9 cellular contexts compared by ENCODE assay signal in the genomic region with DNA sequence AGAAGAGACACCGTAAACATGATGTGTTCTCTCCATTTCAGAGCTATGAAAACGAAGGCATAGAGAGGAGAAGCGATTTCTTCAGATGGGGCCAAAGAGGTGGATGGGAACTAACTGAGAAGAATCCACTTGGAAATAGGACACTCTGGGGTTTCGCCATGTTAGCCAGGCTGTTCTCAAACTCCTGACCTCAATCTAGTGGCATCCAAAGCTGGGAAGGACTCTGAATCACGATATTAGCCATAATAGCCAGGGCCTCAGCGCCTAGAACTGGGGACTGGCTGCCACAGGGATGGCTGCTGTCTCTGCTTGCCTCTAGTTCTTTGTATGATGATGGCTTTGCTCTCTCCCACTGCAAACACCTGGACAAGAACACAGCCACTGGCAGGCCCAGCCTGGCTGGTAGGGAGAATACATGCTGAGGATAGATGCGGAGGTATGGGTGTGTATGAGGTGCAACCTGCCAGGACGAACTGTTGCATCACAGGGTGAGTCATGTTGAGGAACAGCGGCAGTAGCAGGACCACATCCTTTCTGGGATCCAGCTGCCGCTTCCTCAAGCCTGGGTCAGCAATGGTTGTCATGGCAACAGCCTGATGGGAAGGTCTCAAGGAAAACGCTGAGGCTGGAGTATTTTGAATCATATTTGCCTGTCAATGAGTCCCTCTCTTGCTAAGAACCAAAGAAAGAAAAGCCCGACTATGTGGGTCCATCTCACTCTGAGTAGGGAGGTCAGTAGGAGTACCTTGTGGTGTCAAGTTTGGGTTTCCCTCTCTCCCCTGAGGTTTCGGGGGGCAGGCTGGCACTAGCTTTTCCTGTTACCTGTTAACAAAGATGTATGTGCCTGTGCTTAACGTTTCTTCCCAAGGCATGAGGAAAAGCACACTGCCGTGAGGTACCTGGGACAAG. TPM values are rescaled to one million over a fixed set of nuclear protein-coding genes. Genes with fewer than 3 reads are reported as not detected.
DNase-seq lines count a peak whose midpoint lies in the region; ATAC-seq and TF ChIP-seq lines count a peak whose summit lies in the region.
"Had no signal": no experiment of that assay in that cellular context is flagged by ENCODE, and none has a peak within 500 bp of the region (broad histone marks: within the 10 kb centered on the region; RNA-seq: fewer than 3 reads in every experiment).

No MANE protein-coding gene starts in this region.

- H3K9me3 ChIP-seq in left lung = no peaks in the 10 kb centered on the region

- no peak overlapping the region for H3K27ac ChIP-seq in left lung

- peaks cover 11 to 46% of the 10 kb centered on the region in 2 donors for H3K27me3 ChIP-seq in left lung

- intact Hi-C loops in left lung (cut with DNase I) = no loop called here

- peaks cover 5 to 12% of the 10 kb centered on the region in 2 donors for H3K4me1 ChIP-seq in left lung

- ATAC-seq in left lung = peak; percentile 79
- ATAC-seq in GM19035 (IDR thresholded peaks at IDR 0.05; ENCODE audit: unreplicated experiment) = no peak

- H3K36me3 ChIP-seq in left lung = no peaks in the 10 kb centered on the region

- TF ChIP-seq CTCF in left lung (IDR thresholded peaks at IDR 0.05) = no peak

- peak; percentile 2 to 9 for DNase-seq in activated CD4-positive, alpha-beta T cell treated with anti-CD3 and anti-CD28 coated beads for 4 hours
- no peak for DNase-seq in activated CD4-positive, alpha-beta T cell treated with anti-CD3 and anti-CD28 coated beads for 1 hour
- DNase-seq in NCI-H69 (lab: John Stamatoyannopoulos, UW) (peak; percentile 84), anterior cingulate cortex (lab: John Stamatoyannopoulos, UW) (peak in 35 of 58 donors; percentile 2 to 54 (median 22)), left lung (peak; percentile 80 to 83), NCI-H1436 (lab: John Stamatoyannopoulos, UW) (no peak), NCI-H1092 (lab: John Stamatoyannopoulos, UW) (no peak)

- no peak overlapping the region for H3K4me3 ChIP-seq in left lung

RNA-seq across cellular contexts. Expression of a gene that starts 31.1 kb away (rescaled TPM):
- not detected for total RNA-seq in left lung
- total RNA-seq: mononuclear cell had no signal

RNA-seq across cellular contexts. Expression of a gene that starts 59.1 kb away (rescaled TPM):
- under 1 TPM; 0.16 to 0.61 TPM for total RNA-seq in left lung

Comparison
In these comparisons a context has a peak if more than half of its experiments do, and no peak if none do; other contexts are left out.
1. DNase-seq: peak in activated CD4-positive, alpha-beta T cell treated with anti-CD3 and anti-CD28 coated beads for 4 hours (2 of 2), NCI-H69 (single experiment), anterior cingulate cortex (35 of 58) and left lung (2 of 2); none in activated CD4-positive, alpha-beta T cell treated with anti-CD3 and anti-CD28 coated beads for 1 hour (single experiment), NCI-H1436 (single experiment) and NCI-H1092 (single experiment).